Comparison of ENCODE assay signal across 8 cellular contexts in the genomic region with DNA sequence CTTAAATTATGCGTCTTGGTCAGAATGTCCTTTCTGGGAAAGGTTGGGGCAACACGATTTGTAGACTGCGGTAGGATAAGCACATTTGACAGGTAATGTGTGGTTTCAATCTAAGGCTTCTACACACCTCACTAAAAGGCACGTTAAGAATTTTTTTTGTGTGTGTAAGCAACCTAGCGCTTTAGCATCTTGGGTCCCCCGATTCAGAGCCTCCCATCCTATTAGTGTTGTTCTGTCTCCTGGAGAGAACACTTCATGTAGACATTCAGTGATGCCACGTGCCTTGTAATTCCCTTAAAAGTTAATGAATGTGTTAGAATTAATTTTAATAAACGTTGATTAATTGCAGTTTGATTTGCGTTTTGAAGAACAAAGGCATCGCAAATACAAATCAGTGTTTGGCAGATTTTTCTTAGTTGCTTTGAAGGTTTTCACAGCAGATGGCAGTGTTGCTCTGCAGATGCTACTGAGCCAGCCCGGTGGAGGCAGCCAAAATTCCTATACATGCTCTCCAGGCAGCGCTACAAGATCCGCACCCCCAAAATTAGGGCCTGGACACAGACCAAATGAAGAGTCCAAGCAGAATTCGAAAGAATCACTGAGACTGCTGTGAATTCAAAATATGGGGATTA.
DNase-seq lines count a peak whose midpoint lies in the region; ATAC-seq and TF ChIP-seq lines count a peak whose summit lies in the region.

No MANE protein-coding gene starts in this region.

- H3K9me3 ChIP-seq in SJCRH30 (replicated peaks) = no peaks in the 10 kb centered on the region
- no peaks in the 10 kb centered on the region for H3K9me3 ChIP-seq in parathyroid adenoma (ENCODE audit: control insufficient read depth, low read length)
- no peaks in the 10 kb centered on the region for H3K9me3 ChIP-seq in T-helper 17 cell (ENCODE audit: control insufficient read depth, low read length, poor library complexity, severe bottlenecking)

- H3K36me3 ChIP-seq in SJCRH30 (no peaks in the 10 kb centered on the region), parathyroid adenoma (ENCODE audit: control insufficient read depth, insufficient read depth, low read length) (no peaks in the 10 kb centered on the region)

- peak; percentile 15 for DNase-seq in activated CD4-positive, alpha-beta memory T cell treated with anti-CD3 and anti-CD28 coated beads for 36 hours
- no peak for DNase-seq in activated CD4-positive, alpha-beta memory T cell treated with anti-CD3 and anti-CD28 coated beads, Interleukin-2, amount 10 ng/mL, durations not matched to agents 7 days and 5 days
- DNase-seq in KG1 (lab: John Stamatoyannopoulos, UW) = peak; percentile 41
- DNase-seq in SJCRH30 = peak; percentile 43 to 76
- DNase-seq in fibroblast of pulmonary artery (ENCODE audit: low read depth) = peak; percentile 59
- no peak for DNase-seq in T-helper 17 cell

- no peaks in the 10 kb centered on the region for H3K9me3 Mint-ChIP-seq in activated CD4-positive, alpha-beta memory T cell treated with anti-CD3 and anti-CD28 coated beads for 36 hours
- no peaks in the 10 kb centered on the region for H3K9me3 Mint-ChIP-seq in activated CD4-positive, alpha-beta memory T cell treated with anti-CD3 and anti-CD28 coated beads, Interleukin-2, amount 10 ng/mL, durations not matched to agents 7 days and 5 days

- H3K27me3 ChIP-seq in SJCRH30 (no peaks in the 10 kb centered on the region), parathyroid adenoma (ENCODE audit: control insufficient read depth, insufficient read depth, low read length) (no peaks in the 10 kb centered on the region)

- no peaks in the 10 kb centered on the region for H3K79me2 ChIP-seq in parathyroid adenoma

- intact Hi-C loops in activated CD4-positive, alpha-beta memory T cell treated with anti-CD3 and anti-CD28 coated beads for 36 hours (cut with micrococcal nuclease) = no loop called here

- peaks cover 2% of the 10 kb centered on the region for H3K27me3 Mint-ChIP-seq in activated CD4-positive, alpha-beta memory T cell treated with anti-CD3 and anti-CD28 coated beads for 36 hours
- no peaks in the 10 kb centered on the region for H3K27me3 Mint-ChIP-seq in activated CD4-positive, alpha-beta memory T cell treated with anti-CD3 and anti-CD28 coated beads, Interleukin-2, amount 10 ng/mL, durations not matched to agents 7 days and 5 days
- peaks cover 21% of the 10 kb centered on the region for H3K27me3 Mint-ChIP-seq in T-helper 17 cell

- H3K27ac Mint-ChIP-seq in activated CD4-positive, alpha-beta memory T cell treated with anti-CD3 and anti-CD28 coated beads for 36 hours = no peak overlapping the region
- H3K27ac Mint-ChIP-seq in activated CD4-positive, alpha-beta memory T cell treated with anti-CD3 and anti-CD28 coated beads, Interleukin-2, amount 10 ng/mL, durations not matched to agents 7 days and 5 days = no peak overlapping the region
- no peak overlapping the region for H3K27ac Mint-ChIP-seq in T-helper 17 cell

- no peak overlapping the region for H3K9ac ChIP-seq in parathyroid adenoma

- H3K4me3 ChIP-seq in SJCRH30 = no peak overlapping the region
- H3K4me3 ChIP-seq in fibroblast of pulmonary artery (replicated peaks; ENCODE audit: low read depth, low read length) = no peak overlapping the region
- no peak overlapping the region for H3K4me3 ChIP-seq in parathyroid adenoma (ENCODE audit: low read depth, low read length)

- CTCF ChIA-PET in activated CD4-positive, alpha-beta memory T cell treated with anti-CD3 and anti-CD28 coated beads for 36 hours (lab: Charles Lee) = no interaction called here
- CTCF ChIA-PET in activated CD4-positive, alpha-beta memory T cell treated with anti-CD3 and anti-CD28 coated beads, Interleukin-2, amount 10 ng/mL, durations not matched to agents 7 days and 5 days (lab: Charles Lee) = no interaction called here

- no peaks in the 10 kb centered on the region for H3K4me1 Mint-ChIP-seq in activated CD4-positive, alpha-beta memory T cell treated with anti-CD3 and anti-CD28 coated beads for 36 hours (ENCODE audit: low read depth)
- no peaks in the 10 kb centered on the region for H3K4me1 Mint-ChIP-seq in activated CD4-positive, alpha-beta memory T cell treated with anti-CD3 and anti-CD28 coated beads, Interleukin-2, amount 10 ng/mL, durations not matched to agents 7 days and 5 days
- H3K4me1 Mint-ChIP-seq in T-helper 17 cell = no peaks in the 10 kb centered on the region

- H3K4me2 ChIP-seq in parathyroid adenoma (ENCODE audit: low read length) = no peak overlapping the region

- peak; percentile 63 for TF ChIP-seq CTCF in fibroblast of pulmonary artery (IDR thresholded peaks at IDR 0.05; ENCODE audit: low read length, missing control alignments)
- TF ChIP-seq CTCF in parathyroid adenoma (IDR thresholded peaks at IDR 0.05) = peak; percentile 5

- H3K36me3 Mint-ChIP-seq in activated CD4-positive, alpha-beta memory T cell treated with anti-CD3 and anti-CD28 coated beads for 36 hours = no peaks in the 10 kb centered on the region
- H3K36me3 Mint-ChIP-seq in activated CD4-positive, alpha-beta memory T cell treated with anti-CD3 and anti-CD28 coated beads, Interleukin-2, amount 10 ng/mL, durations not matched to agents 7 days and 5 days (ENCODE audit: low read depth) = no peaks in the 10 kb centered on the region
- H3K36me3 Mint-ChIP-seq in T-helper 17 cell (ENCODE audit: low read depth) = no peaks in the 10 kb centered on the region

- H3K4me1 ChIP-seq in SJCRH30 (0 out of 2 replicates have a peak, but pooled peaks cover 6% of the 10 kb centered on the region), parathyroid adenoma (no peaks in the 10 kb centered on the region)

- no peak overlapping the region for H3K4me3 Mint-ChIP-seq in activated CD4-positive, alpha-beta memory T cell treated with anti-CD3 and anti-CD28 coated beads for 36 hours
- H3K4me3 Mint-ChIP-seq in activated CD4-positive, alpha-beta memory T cell treated with anti-CD3 and anti-CD28 coated beads, Interleukin-2, amount 10 ng/mL, durations not matched to agents 7 days and 5 days = no peak overlapping the region
- H3K4me3 Mint-ChIP-seq in T-helper 17 cell = no peak overlapping the region

- ATAC-seq in HG03097 (IDR thresholded peaks at IDR 0.05; ENCODE audit: low FRiP score, unreplicated experiment) = no peak
- ATAC-seq in T-helper 17 cell = no peak

- POLR2A ChIA-PET in activated CD4-positive, alpha-beta memory T cell treated with anti-CD3 and anti-CD28 coated beads for 36 hours (lab: Charles Lee) = no interaction called here
- POLR2A ChIA-PET in activated CD4-positive, alpha-beta memory T cell treated with anti-CD3 and anti-CD28 coated beads, Interleukin-2, amount 10 ng/mL, durations not matched to agents 7 days and 5 days (lab: Charles Lee) = no interaction called here

- no peak overlapping the region for H3K27ac ChIP-seq in SJCRH30
- H3K27ac ChIP-seq in parathyroid adenoma = no peak overlapping the region

- no peak overlapping the region for H2AFZ ChIP-seq in parathyroid adenoma

Comparison
In these comparisons a context has a peak if more than half of its experiments do, and no peak if none do; other contexts are left out.
1. DNase-seq: peak in activated CD4-positive, alpha-beta memory T cell treated with anti-CD3 and anti-CD28 coated beads for 36 hours (single experiment), KG1 (single experiment), SJCRH30 (2 of 2) and fibroblast of pulmonary artery (single experiment); none in activated CD4-positive, alpha-beta memory T cell treated with anti-CD3 and anti-CD28 coated beads, Interleukin-2, amount 10 ng/mL, durations not matched to agents 7 days and 5 days (single experiment) and T-helper 17 cell (0 of 3).